Comparison of ENCODE assay signal across 8 cellular contexts in the genomic region with DNA sequence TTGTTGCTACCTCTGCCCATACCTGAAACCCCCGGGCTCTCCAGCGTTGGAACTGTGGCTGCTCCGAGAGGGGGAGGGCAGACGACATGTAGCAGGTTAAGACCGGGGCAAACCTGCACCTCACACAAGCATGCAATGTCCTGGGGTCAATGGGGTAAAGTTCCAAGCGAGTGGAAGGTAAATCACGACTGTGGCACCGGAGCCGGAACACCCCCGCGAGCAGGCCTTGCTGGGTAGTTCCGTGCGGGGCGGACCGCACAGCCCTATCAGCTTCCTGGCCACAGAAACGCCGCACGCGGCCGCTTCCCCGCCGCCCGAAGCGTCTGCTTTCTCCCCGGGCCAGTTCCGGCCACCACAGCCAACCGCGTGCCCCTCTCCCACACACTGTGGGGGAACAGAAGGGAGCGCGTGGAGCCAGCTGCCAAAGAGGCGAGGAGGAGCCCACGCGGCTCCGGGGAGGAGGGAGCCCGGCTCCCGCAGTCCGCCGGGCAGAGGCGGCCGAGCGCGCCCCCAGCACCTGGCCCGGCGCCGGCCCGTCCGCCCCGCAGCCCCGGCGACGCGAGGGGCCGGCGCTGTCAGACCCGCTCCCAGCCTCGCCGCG. TPM values are rescaled to one million over a fixed set of nuclear protein-coding genes. Genes with fewer than 3 reads are reported as not detected.
DNase-seq lines count a peak whose midpoint lies in the region; ATAC-seq, FAIRE-seq and TF ChIP-seq lines count a peak whose summit lies in the region.

No MANE protein-coding gene starts in this region.

- BruUV-seq in PC-3 (replicated peaks; lab: Mats Ljungman, UMichigan) (no TSS peak), GM12878 (replicated peaks; lab: Mats Ljungman, UMichigan) (no TSS peak)

- under 1% methylated on average over 46 of the region's 58 CpGs for WGBS in GM12878 (ENCODE audit: insufficient coverage, insufficient replicate concordance, low lambda C conversion rate, missing lambda C conversion rate)
- 1 to 2% (median 1%) methylated on average over 9 to 58 of the region's 58 CpGs for WGBS in spleen, 5 donors

- H3K27ac Mint-ChIP-seq in immature natural killer cell = no peak overlapping the region

- SMC1A ChIA-PET in GM12878 (lab: Charles Lee; ENCODE audit: uncharacterized antibody, unreplicated experiment) = no interaction called here

- H3K27ac ChIP-seq in PC-3 (ENCODE audit: low read length) (peak overlapping the region; percentile 27), GM12878 (ENCODE audit: control insufficient read depth, insufficient read depth) (no peak overlapping the region), spleen (peak overlapping the region in 1 of 8 donors; percentile 24)

- peaks cover 44% of the 10 kb centered on the region for H3K4me1 ChIP-seq in PC-3 (ENCODE audit: insufficient read depth, low read length)
- H3K4me1 ChIP-seq in GM12878 (ENCODE audit: control insufficient read depth, insufficient read depth, low read length) = no peaks in the 10 kb centered on the region
- H3K4me1 ChIP-seq in spleen = peaks cover 3 to 21% (median 15%) of the 10 kb centered on the region in 6 donors

- H3K27me3 ChIP-seq in PC-3 (ENCODE audit: low read length) (no peaks in the 10 kb centered on the region), GM12878 (replicated peaks in 1 of 2; ENCODE audit: control insufficient read depth in 2 of 2, insufficient read depth in 2 of 2, low read length in 1 of 2) (peaks cover 17 to 21% of the 10 kb centered on the region in 2 experiments), spleen (replicated peaks in 1 of 7) (peaks cover 0 to 76% (median 33%) of the 10 kb centered on the region in 7 donors)

- H3K9ac ChIP-seq in PC-3 (ENCODE audit: low read length) (peak overlapping the region; percentile 69), GM12878 (ENCODE audit: control insufficient read depth, insufficient read depth, low read length) (no peak overlapping the region)

- peak overlapping the region; percentile 65 to 85 (median 68) for H3K4me3 Mint-ChIP-seq in immature natural killer cell

- H3K27me3 Mint-ChIP-seq in immature natural killer cell (ENCODE audit: low read depth in 3 of 3) = peaks cover 20 to 36% (median 20%) of the 10 kb centered on the region in 3 donors

- H3K9me2 ChIP-seq in PC-3 (replicated peaks; ENCODE audit: low read length) = no peaks in the 10 kb centered on the region

- no peak for DNase-seq in activated CD4-positive, CD25-positive, alpha-beta regulatory T cell (lab: John Stamatoyannopoulos, UW)
- DNase-seq in PC-3 = peak; percentile 50
- DNase-seq in GM12878 (ENCODE audit: low read depth, low spot score) = no peak
- peak in 2 of 3 donors; percentile 19 to 23 for DNase-seq in immature natural killer cell
- DNase-seq in spleen = no peak
- DNase-seq in putamen (ENCODE audit: low spot score) = no peak

- intact Hi-C loops in PC-3 (cut with micrococcal nuclease) (loop anchor here (2.0 kb wide), 1 partner anchor 33 kb away; no protein-coding TSS in a partner anchor), GM12878 (cut with micrococcal nuclease; ENCODE audit: unreplicated experiment) (no loop called here), spleen (cut with DNase I; ENCODE audit: low total_unique reads) (no loop called here)

- peaks cover 0 to 5% (median 0%) of the 10 kb centered on the region in 6 donors for H3K9me3 Mint-ChIP-seq in immature natural killer cell

- POLR2A ChIA-PET in PC-3 (lab: Charles Lee; ENCODE audit: unreplicated experiment) (interaction anchor here (0.6 kb wide), 2 partner anchors 10 to 91 kb away, joined by 3 to 4 read pairs; no protein-coding TSS in a partner anchor), GM12878 (lab: Charles Lee) (interaction anchor here (0.6 kb wide), 1 partner anchor 31 kb away, joined by 3 read pairs; no protein-coding TSS in a partner anchor)

- H3K4me2 ChIP-seq in PC-3 (ENCODE audit: low read length) (peak overlapping the region; percentile 96), GM12878 (ENCODE audit: control insufficient read depth, insufficient read depth) (peak overlapping the region; percentile 87; the same call in 1 of the 2 replicates)

- TF ChIP-seq POLR2A in GM12878 (IDR thresholded peaks at IDR 0.05; ENCODE audit: low read depth, low read length) (no peak), spleen (IDR thresholded peaks at IDR 0.05) (no peak)

- CTCF ChIA-PET in PC-3 (lab: Charles Lee) (interaction anchor here (0.8 kb wide), 1 partner anchor 107 kb away, joined by 4 read pairs; no protein-coding TSS in a partner anchor), GM12878 (lab: Yijun Ruan, JAX) (no interaction called here)

- H3K4me1 Mint-ChIP-seq in immature natural killer cell = peaks cover 17 to 19% of the 10 kb centered on the region in 2 donors

- no peak for TF ChIP-seq RAD21 in GM12878 (IDR thresholded peaks at IDR 0.05; ENCODE audit: insufficient read depth, low read depth, low read length)

- no peaks in the 10 kb centered on the region for H4K20me1 ChIP-seq in PC-3 (ENCODE audit: low read length)
- no peaks in the 10 kb centered on the region for H4K20me1 ChIP-seq in GM12878 (ENCODE audit: control insufficient read depth, insufficient read depth)

- no peaks in the 10 kb centered on the region for H3F3A ChIP-seq in PC-3 (ENCODE audit: low read length, unreplicated experiment)

- TF ChIP-seq EP300 in GM12878 (IDR thresholded peaks at IDR 0.05; ENCODE audit: borderline replicate concordance in 1 of 2, control insufficient read depth in 1 of 2, low read depth in 2 of 2, low read length in 2 of 2) = no peak

- RAD21 ChIA-PET in GM12878 (lab: Charles Lee; ENCODE audit: unreplicated experiment) = no interaction called here

- no peak for TF ChIP-seq CTCF in PC-3 (conservative IDR thresholded peaks at IDR 0.05; ENCODE audit: low read depth, low read length)
- no peak for TF ChIP-seq CTCF in GM12878 (IDR thresholded peaks at IDR 0.05 in 2 of 3, conservative IDR thresholded peaks at IDR 0.05 in 1 of 3; ENCODE audit: control insufficient read depth in 2 of 3, extremely low read depth in 1 of 3, insufficient read depth in 1 of 3, low read depth in 3 of 3, low read length in 3 of 3)
- no peak for TF ChIP-seq CTCF in spleen (IDR thresholded peaks at IDR 0.05 in 8 of 11, conservative IDR thresholded peaks at IDR 0.05 in 3 of 11)

- H3K36me3 ChIP-seq in PC-3 (ENCODE audit: low read depth, low read length) = no peaks in the 10 kb centered on the region
- H3K36me3 ChIP-seq in GM12878 (ENCODE audit: control insufficient read depth in 2 of 2, insufficient read depth in 2 of 2, low read length in 1 of 2) = no peaks in the 10 kb centered on the region
- H3K36me3 ChIP-seq in spleen = no peaks in the 10 kb centered on the region

- FAIRE-seq in GM12878 (lab: Jason Lieb, UNC) = no peak

- H3K79me2 ChIP-seq in PC-3 (ENCODE audit: low read length) (peaks cover 48% of the 10 kb centered on the region), GM12878 (ENCODE audit: control insufficient read depth, insufficient read depth, low read length) (no peaks in the 10 kb centered on the region)

- peaks cover 0 to 3% (median 0%) of the 10 kb centered on the region in 3 donors for H3K36me3 Mint-ChIP-seq in immature natural killer cell

- H3K9me3 ChIP-seq in PC-3 (ENCODE audit: low read length) = no peaks in the 10 kb centered on the region
- no peaks in the 10 kb centered on the region for H3K9me3 ChIP-seq in GM12878 (replicated peaks; ENCODE audit: control insufficient read depth, insufficient read depth, low read length)
- H3K9me3 ChIP-seq in spleen = no peaks in the 10 kb centered on the region

- H2AFZ ChIP-seq in PC-3 (ENCODE audit: low read length) (peak overlapping the region; percentile 80), GM12878 (ENCODE audit: control insufficient read depth, low read depth, low read length) (peak overlapping the region; percentile 71)

- in situ Hi-C loops in GM12878 (cut with MboI) = no loop called here

- ATAC-seq in activated CD4-positive, CD25-positive, alpha-beta regulatory T cell treated with anti-CD3 and anti-CD28 coated beads, Interleukin-2, amount 50 U/mL, for 24 hours = peak; percentile 43 to 50
- ATAC-seq in PC-3 (peak; percentile 33), GM12878 (peak; percentile 63), HG03025 (IDR thresholded peaks at IDR 0.05; ENCODE audit: low FRiP score, unreplicated experiment) (no peak)

- H3K4me3 ChIP-seq in PC-3 (ENCODE audit: low read length) (peak overlapping the region; percentile 77), GM12878 (peak overlapping the region; percentile 47; the same call in 1 of the 2 replicates), spleen (peak overlapping the region; percentile 33 to 74 (median 48))

RNA-seq across cellular contexts. Expression of gene SPTBN2, which starts 1.6 kb away (rescaled TPM):
- total RNA-seq in PC-3 (2014; rRNA removed) (74.9 and 154 TPM in 2 replicates), GM12878 (2014; rRNA removed) (0.87 and 1.0 TPM in 2 replicates), GM12878 (2014; rRNA removed; fragmentation: Illumina TruSeq; extraction: Trizol) (0.37 and 0.40 TPM in 2 replicates), GM12878 (2021) (0.69 and 0.98 TPM in 2 replicates), spleen (1 to 10 TPM; 3.3 to 5.1 (median 3.7) TPM)
- 0.51 and 0.61 TPM in 2 replicates for total RNA-seq in GM12878 (2013; cell fraction: nucleolus; rRNA removed)
- 1.1 TPM for polyA plus RNA-seq in GM12878 (2011; ENCODE audit: low read depth)
- polyA plus RNA-seq in GM12878 (2011; rRNA removed) (not detected in 2 replicates), GM12878 (2014; fragmentation: Illumina TruSeq; extraction: Trizol) (0.10 and 0.38 TPM in 2 replicates), GM12878 (2014; fragmentation: Nextera tagmentation; extraction: Ambion mirVana) (not detected), GM12878 (2014; rRNA removed) (0.74 and 0.77 TPM in 2 replicates), GM12878 (2016; fragmentation: Nextera tagmentation; extraction: Ambion mirVana) (not detected), immature natural killer cell (not detected), spleen (1 to 10 TPM in 1 of 3 donors, under 1 TPM in 2; 0.61 to 1.5 (median 0.80) TPM)
- polyA plus RNA-seq in GM12878 (2011; cell fraction: cytosol; rRNA removed) = under 0.01 and 0.03 TPM in 2 replicates
- 0.10 and 0.18 TPM in 2 replicates for polyA plus RNA-seq in GM12878 (2011; cell fraction: nucleus; rRNA removed)
- 0.47 and 0.63 TPM in 2 replicates for polyA plus RNA-seq in GM12878 (2012)
- 0.05 and 0.22 TPM in 2 replicates for polyA minus RNA-seq in GM12878 (2011; rRNA and poly(A)+ RNA removed)
- 1.3 and 1.5 TPM in 2 replicates for polyA minus RNA-seq in GM12878 (2011; cell fraction: cytosol; rRNA and poly(A)+ RNA removed)
- polyA minus RNA-seq in GM12878 (2011; cell fraction: nucleus; rRNA and poly(A)+ RNA removed) = 0.12 and 0.67 TPM in 2 replicates

RNA-seq across cellular contexts. Expression of gene RBM4B, which starts 49.7 kb away (rescaled TPM):
- total RNA-seq in PC-3 (2014; rRNA removed) (31.4 and 40.2 TPM in 2 replicates), GM12878 (2014; rRNA removed) (15.5 and 16.2 TPM in 2 replicates), GM12878 (2014; rRNA removed; fragmentation: Illumina TruSeq; extraction: Trizol) (16.4 and 17.2 TPM in 2 replicates), GM12878 (2021) (15.0 and 16.1 TPM in 2 replicates), spleen (10 to 100 TPM; 16.3 to 23.0 (median 18.8) TPM)
- total RNA-seq in GM12878 (2013; cell fraction: nucleolus; rRNA removed) = 27.5 and 32.5 TPM in 2 replicates
- polyA plus RNA-seq in GM12878 (2011; ENCODE audit: low read depth) = 13.4 TPM
- polyA plus RNA-seq in GM12878 (2011; rRNA removed) (37.0 and 38.1 TPM in 2 replicates), GM12878 (2014; fragmentation: Illumina TruSeq; extraction: Trizol) (19.4 and 20.6 TPM in 2 replicates), GM12878 (2014; fragmentation: Nextera tagmentation; extraction: Ambion mirVana) (10 to 100 TPM; 17.2 to 23.8 TPM), GM12878 (2014; rRNA removed) (23.6 and 26.5 TPM in 2 replicates), GM12878 (2016; fragmentation: Nextera tagmentation; extraction: Ambion mirVana) (10 to 100 TPM; 28.1 to 36.8 TPM), immature natural killer cell (10 to 100 TPM in 2 of 3 donors, 1 to 10 TPM in 1; 8.6 to 24.6 (median 16.0) TPM), spleen (10 to 100 TPM; 14.8 to 17.7 (median 14.9) TPM)
- 26.1 and 30.9 TPM in 2 replicates for polyA plus RNA-seq in GM12878 (2011; cell fraction: cytosol; rRNA removed)
- polyA plus RNA-seq in GM12878 (2011; cell fraction: nucleus; rRNA removed) = 38.9 and 44.5 TPM in 2 replicates
- polyA plus RNA-seq in GM12878 (2012) = 15.6 and 15.9 TPM in 2 replicates
- polyA minus RNA-seq in GM12878 (2011; rRNA and poly(A)+ RNA removed) = 22.2 and 29.0 TPM in 2 replicates
- 6.8 and 9.6 TPM in 2 replicates for polyA minus RNA-seq in GM12878 (2011; cell fraction: cytosol; rRNA and poly(A)+ RNA removed)
- 12.5 and 15.0 TPM in 2 replicates for polyA minus RNA-seq in GM12878 (2011; cell fraction: nucleus; rRNA and poly(A)+ RNA removed)

Comparison
In these comparisons a context has a peak if more than half of its experiments do, and no peak if none do; other contexts are left out.
1. DNase-seq: peak in PC-3 (single experiment) and immature natural killer cell (2 of 3); none in activated CD4-positive, CD25-positive, alpha-beta regulatory T cell (0 of 4), GM12878 (single experiment), spleen (single experiment) and putamen (single experiment).
2. RNA of gene SPTBN2, which starts 1.6 kb away (total RNA-seq): 74.9 to 154 TPM in PC-3; 3.3 to 5.1 TPM in spleen and 0.37 to 1.0 TPM in GM12878; every median in the first group is over 10 times any median in the second.
3. Peak in every context shown above with its lines, with median percentiles within 50 percentile points of each other: H3K4me3 ChIP-seq.